In genomic region chr2:30149513-30149912, GRCh38 we compare ENCODE assay signal across 1 cellular context.
A peak's percentile ranks its signal among the peaks of the same experiment; 100 is the strongest.
TF ChIP-seq lines count a peak whose summit lies in the region.

No MANE protein-coding gene starts in this region.

TF ChIP-seq in HepG2, 621 proteins besides CTCF, POLR2A, EP300 and RAD21 (continued from another document):
- TF ChIP-seq CREB1 (IDR thresholded peaks at IDR 0.05) (no peak), CREB1 (CRISPR knock-in tag; IDR thresholded peaks at IDR 0.05) (peak; percentile 32; the same call in 1 of the 2 replicates), LCORL (IDR thresholded peaks at IDR 0.05) (no peak), LCORL (CRISPR knock-in tag; IDR thresholded peaks at IDR 0.05) (0 out of 2 replicates have a peak, but pooled peaks have one; percentile 17), HMGA1 (CRISPR knock-in tag; conservative IDR thresholded peaks at IDR 0.05) (no peak), ZFP41 (CRISPR knock-in tag; IDR thresholded peaks at IDR 0.05; ENCODE audit: borderline replicate concordance) (no peak), ZNF652 (CRISPR knock-in tag; IDR thresholded peaks at IDR 0.05; ENCODE audit: borderline replicate concordance, low read depth) (peak; percentile 98), ZNF556 (CRISPR knock-in tag; IDR thresholded peaks at IDR 0.05; ENCODE audit: borderline replicate concordance) (no peak), CEBPG (CRISPR knock-in tag; IDR thresholded peaks at IDR 0.05) (peak; percentile 91), ZMYM4 (CRISPR knock-in tag; IDR thresholded peaks at IDR 0.05) (0 out of 2 replicates have a peak, but pooled peaks have one; percentile 26), ZNF644 (CRISPR knock-in tag; IDR thresholded peaks at IDR 0.05; ENCODE audit: low read depth) (0 out of 2 replicates have a peak, but pooled peaks have one; percentile 29), NR2C2 (CRISPR knock-in tag; IDR thresholded peaks at IDR 0.05; ENCODE audit: borderline replicate concordance) (no peak), NCOA2 (CRISPR knock-in tag; IDR thresholded peaks at IDR 0.05) (no peak), ZNF878 (CRISPR knock-in tag; IDR thresholded peaks at IDR 0.05) (no peak), ZNF607 (CRISPR knock-in tag; IDR thresholded peaks at IDR 0.05; ENCODE audit: borderline replicate concordance) (no peak), HNF4A (CRISPR knock-in tag; IDR thresholded peaks at IDR 0.05) (peak; percentile 65), SOX13 (IDR thresholded peaks at IDR 0.05) (no peak), SOX13 (CRISPR knock-in tag; conservative IDR thresholded peaks at IDR 0.05 in 1 of 2, IDR thresholded peaks at IDR 0.05 in 1 of 2) (peak in 1 of 2 experiments; percentile 34; a peak in 1 of 4 replicates), GATAD2A (CRISPR knock-in tag; IDR thresholded peaks at IDR 0.05) (peak; percentile 37; the same call in 1 of the 2 replicates), ATF4 (CRISPR knock-in tag; IDR thresholded peaks at IDR 0.05) (no peak), ZNF260 (CRISPR knock-in tag; IDR thresholded peaks at IDR 0.05; ENCODE audit: borderline replicate concordance, low read depth) (no peak), KMT2A (CRISPR knock-in tag; IDR thresholded peaks at IDR 0.05) (no peak), HOXA3 (CRISPR knock-in tag; IDR thresholded peaks at IDR 0.05) (peak; percentile 46; the same call in 1 of the 2 replicates), KDM4B (CRISPR knock-in tag; IDR thresholded peaks at IDR 0.05) (0 out of 2 replicates have a peak, but pooled peaks have one; percentile 45), BCL6 (CRISPR knock-in tag; IDR thresholded peaks at IDR 0.05) (0 out of 2 replicates have a peak, but pooled peaks have one; percentile 13), CEBPB (IDR thresholded peaks at IDR 0.05; ENCODE audit: borderline replicate concordance, low read depth, low read length) (peak; percentile 90), JUNB (CRISPR knock-in tag; IDR thresholded peaks at IDR 0.05; ENCODE audit: borderline replicate concordance) (no peak)
- TF ChIP-seq, protein P1, sequence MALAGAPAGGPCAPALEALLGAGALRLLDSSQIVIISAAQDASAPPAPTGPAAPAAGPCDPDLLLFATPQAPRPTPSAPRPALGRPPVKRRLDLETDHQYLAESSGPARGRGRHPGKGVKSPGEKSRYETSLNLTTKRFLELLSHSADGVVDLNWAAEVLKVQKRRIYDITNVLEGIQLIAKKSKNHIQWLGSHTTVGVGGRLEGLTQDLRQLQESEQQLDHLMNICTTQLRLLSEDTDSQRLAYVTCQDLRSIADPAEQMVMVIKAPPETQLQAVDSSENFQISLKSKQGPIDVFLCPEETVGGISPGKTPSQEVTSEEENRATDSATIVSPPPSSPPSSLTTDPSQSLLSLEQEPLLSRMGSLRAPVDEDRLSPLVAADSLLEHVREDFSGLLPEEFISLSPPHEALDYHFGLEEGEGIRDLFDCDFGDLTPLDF (CRISPR knock-in tag; IDR thresholded peaks at IDR 0.05) = no peak
